1 cellular context compared by ENCODE assay signal in the genomic region with DNA sequence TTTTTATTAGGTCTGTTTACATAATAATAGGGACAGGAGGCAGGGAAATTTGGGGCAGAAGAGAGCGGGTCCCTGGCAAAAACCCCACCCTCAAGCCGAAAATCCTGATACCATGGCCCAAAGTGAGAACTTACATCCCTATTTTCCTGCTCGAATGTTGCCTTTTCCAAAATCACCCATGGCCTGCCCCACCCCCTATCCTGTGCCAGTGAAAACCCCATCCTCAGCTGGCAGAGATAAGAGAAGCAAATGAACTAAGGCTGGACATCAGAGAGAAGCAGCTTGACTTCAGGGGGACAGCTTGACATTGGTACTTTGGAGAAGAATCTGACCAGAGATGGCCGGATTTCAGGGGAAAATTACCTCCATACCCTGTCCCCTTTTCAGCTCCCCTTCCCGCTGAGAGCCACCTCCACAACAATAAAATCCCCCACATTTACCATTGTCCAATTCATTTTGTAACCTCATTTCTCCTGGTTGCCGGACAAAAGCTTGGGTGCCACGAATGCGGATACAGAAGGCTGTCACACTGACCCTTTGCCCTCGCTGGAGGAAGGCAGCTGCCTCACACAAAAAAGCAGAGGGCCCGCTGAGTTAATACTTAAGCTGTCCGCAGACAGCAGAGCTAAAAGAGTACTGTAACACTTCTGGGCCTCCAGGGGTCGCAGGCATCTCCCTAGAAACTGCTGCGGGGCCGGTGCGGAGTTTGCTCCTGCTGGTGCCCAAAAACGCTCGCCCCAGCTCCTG.
A peak's percentile ranks its signal among the peaks of the same experiment; 100 is the strongest.
TF ChIP-seq lines count a peak whose summit lies in the region.

No MANE protein-coding gene starts in this region.

TF ChIP-seq in HepG2, 621 proteins besides CTCF, POLR2A, EP300 and RAD21 (continued from another document and continues in another):
- TF ChIP-seq, protein P1, sequence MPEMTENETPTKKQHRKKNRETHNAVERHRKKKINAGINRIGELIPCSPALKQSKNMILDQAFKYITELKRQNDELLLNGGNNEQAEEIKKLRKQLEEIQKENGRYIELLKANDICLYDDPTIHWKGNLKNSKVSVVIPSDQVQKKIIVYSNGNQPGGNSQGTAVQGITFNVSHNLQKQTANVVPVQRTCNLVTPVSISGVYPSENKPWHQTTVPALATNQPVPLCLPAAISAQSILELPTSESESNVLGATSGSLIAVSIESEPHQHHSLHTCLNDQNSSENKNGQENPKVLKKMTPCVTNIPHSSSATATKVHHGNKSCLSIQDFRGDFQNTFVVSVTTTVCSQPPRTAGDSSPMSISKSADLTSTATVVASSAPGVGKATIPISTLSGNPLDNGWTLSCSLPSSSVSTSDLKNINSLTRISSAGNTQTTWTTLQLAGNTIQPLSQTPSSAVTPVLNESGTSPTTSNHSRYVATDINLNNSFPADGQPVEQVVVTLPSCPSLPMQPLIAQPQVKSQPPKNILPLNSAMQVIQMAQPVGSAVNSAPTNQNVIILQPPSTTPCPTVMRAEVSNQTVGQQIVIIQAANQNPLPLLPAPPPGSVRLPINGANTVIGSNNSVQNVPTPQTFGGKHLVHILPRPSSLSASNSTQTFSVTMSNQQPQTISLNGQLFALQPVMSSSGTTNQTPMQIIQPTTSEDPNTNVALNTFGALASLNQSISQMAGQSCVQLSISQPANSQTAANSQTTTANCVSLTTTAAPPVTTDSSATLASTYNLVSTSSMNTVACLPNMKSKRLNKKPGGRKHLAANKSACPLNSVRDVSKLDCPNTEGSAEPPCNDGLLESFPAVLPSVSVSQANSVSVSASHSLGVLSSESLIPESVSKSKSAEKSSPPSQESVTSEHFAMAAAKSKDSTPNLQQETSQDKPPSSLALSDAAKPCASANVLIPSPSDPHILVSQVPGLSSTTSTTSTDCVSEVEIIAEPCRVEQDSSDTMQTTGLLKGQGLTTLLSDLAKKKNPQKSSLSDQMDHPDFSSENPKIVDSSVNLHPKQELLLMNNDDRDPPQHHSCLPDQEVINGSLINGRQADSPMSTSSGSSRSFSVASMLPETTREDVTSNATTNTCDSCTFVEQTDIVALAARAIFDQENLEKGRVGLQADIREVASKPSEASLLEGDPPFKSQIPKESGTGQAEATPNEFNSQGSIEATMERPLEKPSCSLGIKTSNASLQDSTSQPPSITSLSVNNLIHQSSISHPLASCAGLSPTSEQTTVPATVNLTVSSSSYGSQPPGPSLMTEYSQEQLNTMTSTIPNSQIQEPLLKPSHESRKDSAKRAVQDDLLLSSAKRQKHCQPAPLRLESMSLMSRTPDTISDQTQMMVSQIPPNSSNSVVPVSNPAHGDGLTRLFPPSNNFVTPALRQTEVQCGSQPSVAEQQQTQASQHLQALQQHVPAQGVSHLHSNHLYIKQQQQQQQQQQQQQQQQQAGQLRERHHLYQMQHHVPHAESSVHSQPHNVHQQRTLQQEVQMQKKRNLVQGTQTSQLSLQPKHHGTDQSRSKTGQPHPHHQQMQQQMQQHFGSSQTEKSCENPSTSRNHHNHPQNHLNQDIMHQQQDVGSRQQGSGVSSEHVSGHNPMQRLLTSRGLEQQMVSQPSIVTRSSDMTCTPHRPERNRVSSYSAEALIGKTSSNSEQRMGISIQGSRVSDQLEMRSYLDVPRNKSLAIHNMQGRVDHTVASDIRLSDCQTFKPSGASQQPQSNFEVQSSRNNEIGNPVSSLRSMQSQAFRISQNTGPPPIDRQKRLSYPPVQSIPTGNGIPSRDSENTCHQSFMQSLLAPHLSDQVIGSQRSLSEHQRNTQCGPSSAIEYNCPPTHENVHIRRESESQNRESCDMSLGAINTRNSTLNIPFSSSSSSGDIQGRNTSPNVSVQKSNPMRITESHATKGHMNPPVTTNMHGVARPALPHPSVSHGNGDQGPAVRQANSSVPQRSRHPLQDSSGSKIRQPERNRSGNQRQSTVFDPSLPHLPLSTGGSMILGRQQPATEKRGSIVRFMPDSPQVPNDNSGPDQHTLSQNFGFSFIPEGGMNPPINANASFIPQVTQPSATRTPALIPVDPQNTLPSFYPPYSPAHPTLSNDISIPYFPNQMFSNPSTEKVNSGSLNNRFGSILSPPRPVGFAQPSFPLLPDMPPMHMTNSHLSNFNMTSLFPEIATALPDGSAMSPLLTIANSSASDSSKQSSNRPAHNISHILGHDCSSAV (CRISPR knock-in tag; IDR thresholded peaks at IDR 0.05; ENCODE audit: borderline replicate concordance) = no peak
- TF ChIP-seq, protein P2, sequence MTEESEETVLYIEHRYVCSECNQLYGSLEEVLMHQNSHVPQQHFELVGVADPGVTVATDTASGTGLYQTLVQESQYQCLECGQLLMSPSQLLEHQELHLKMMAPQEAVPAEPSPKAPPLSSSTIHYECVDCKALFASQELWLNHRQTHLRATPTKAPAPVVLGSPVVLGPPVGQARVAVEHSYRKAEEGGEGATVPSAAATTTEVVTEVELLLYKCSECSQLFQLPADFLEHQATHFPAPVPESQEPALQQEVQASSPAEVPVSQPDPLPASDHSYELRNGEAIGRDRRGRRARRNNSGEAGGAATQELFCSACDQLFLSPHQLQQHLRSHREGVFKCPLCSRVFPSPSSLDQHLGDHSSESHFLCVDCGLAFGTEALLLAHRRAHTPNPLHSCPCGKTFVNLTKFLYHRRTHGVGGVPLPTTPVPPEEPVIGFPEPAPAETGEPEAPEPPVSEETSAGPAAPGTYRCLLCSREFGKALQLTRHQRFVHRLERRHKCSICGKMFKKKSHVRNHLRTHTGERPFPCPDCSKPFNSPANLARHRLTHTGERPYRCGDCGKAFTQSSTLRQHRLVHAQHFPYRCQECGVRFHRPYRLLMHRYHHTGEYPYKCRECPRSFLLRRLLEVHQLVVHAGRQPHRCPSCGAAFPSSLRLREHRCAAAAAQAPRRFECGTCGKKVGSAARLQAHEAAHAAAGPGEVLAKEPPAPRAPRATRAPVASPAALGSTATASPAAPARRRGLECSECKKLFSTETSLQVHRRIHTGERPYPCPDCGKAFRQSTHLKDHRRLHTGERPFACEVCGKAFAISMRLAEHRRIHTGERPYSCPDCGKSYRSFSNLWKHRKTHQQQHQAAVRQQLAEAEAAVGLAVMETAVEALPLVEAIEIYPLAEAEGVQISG (CRISPR knock-in tag; IDR thresholded peaks at IDR 0.05) = peak; percentile 23; the same call in 1 of the 2 replicates
- TF ChIP-seq HNF4A (CRISPR knock-in tag; IDR thresholded peaks at IDR 0.05) (peak; percentile 10; the same call in 1 of the 2 replicates), ZNF30 (CRISPR knock-in tag; IDR thresholded peaks at IDR 0.05) (no peak), HNRNPLL (IDR thresholded peaks at IDR 0.05; ENCODE audit: low read depth, low read length, poor library complexity, severe bottlenecking) (peak; percentile 84), HNRNPH1 (optimal IDR thresholded peaks at IDR 0.05; ENCODE audit: low read depth, low read length) (no peak), CHD2 (IDR thresholded peaks at IDR 0.05; ENCODE audit: low read depth, low read length) (no peak), RBFOX2 (IDR thresholded peaks at IDR 0.05; ENCODE audit: low read depth, low read length) (peak; percentile 34; the same call in 1 of the 2 replicates), ZSCAN9 (CRISPR knock-in tag; IDR thresholded peaks at IDR 0.05; ENCODE audit: borderline replicate concordance) (peak; percentile 58; the same call in 1 of the 2 replicates), XRCC5 (optimal IDR thresholded peaks at IDR 0.05; ENCODE audit: low read length) (peak; percentile 75), ZSCAN30 (CRISPR knock-in tag; IDR thresholded peaks at IDR 0.05) (no peak)
- TF ChIP-seq, protein P3, sequence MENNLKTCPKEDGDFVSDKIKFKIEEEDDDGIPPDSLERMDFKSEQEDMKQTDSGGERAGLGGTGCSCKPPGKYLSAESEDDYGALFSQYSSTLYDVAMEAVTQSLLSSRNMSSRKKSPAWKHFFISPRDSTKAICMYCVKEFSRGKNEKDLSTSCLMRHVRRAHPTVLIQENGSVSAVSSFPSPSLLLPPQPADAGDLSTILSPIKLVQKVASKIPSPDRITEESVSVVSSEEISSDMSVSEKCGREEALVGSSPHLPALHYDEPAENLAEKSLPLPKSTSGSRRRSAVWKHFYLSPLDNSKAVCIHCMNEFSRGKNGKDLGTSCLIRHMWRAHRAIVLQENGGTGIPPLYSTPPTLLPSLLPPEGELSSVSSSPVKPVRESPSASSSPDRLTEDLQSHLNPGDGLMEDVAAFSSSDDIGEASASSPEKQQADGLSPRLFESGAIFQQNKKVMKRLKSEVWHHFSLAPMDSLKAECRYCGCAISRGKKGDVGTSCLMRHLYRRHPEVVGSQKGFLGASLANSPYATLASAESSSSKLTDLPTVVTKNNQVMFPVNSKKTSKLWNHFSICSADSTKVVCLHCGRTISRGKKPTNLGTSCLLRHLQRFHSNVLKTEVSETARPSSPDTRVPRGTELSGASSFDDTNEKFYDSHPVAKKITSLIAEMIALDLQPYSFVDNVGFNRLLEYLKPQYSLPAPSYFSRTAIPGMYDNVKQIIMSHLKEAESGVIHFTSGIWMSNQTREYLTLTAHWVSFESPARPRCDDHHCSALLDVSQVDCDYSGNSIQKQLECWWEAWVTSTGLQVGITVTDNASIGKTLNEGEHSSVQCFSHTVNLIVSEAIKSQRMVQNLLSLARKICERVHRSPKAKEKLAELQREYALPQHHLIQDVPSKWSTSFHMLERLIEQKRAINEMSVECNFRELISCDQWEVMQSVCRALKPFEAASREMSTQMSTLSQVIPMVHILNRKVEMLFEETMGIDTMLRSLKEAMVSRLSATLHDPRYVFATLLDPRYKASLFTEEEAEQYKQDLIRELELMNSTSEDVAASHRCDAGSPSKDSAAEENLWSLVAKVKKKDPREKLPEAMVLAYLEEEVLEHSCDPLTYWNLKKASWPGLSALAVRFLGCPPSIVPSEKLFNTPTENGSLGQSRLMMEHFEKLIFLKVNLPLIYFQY (CRISPR knock-in tag; IDR thresholded peaks at IDR 0.05; ENCODE audit: borderline replicate concordance) = 0 out of 2 replicates have a peak, but pooled peaks have one; percentile 27
- TF ChIP-seq, protein P4, sequence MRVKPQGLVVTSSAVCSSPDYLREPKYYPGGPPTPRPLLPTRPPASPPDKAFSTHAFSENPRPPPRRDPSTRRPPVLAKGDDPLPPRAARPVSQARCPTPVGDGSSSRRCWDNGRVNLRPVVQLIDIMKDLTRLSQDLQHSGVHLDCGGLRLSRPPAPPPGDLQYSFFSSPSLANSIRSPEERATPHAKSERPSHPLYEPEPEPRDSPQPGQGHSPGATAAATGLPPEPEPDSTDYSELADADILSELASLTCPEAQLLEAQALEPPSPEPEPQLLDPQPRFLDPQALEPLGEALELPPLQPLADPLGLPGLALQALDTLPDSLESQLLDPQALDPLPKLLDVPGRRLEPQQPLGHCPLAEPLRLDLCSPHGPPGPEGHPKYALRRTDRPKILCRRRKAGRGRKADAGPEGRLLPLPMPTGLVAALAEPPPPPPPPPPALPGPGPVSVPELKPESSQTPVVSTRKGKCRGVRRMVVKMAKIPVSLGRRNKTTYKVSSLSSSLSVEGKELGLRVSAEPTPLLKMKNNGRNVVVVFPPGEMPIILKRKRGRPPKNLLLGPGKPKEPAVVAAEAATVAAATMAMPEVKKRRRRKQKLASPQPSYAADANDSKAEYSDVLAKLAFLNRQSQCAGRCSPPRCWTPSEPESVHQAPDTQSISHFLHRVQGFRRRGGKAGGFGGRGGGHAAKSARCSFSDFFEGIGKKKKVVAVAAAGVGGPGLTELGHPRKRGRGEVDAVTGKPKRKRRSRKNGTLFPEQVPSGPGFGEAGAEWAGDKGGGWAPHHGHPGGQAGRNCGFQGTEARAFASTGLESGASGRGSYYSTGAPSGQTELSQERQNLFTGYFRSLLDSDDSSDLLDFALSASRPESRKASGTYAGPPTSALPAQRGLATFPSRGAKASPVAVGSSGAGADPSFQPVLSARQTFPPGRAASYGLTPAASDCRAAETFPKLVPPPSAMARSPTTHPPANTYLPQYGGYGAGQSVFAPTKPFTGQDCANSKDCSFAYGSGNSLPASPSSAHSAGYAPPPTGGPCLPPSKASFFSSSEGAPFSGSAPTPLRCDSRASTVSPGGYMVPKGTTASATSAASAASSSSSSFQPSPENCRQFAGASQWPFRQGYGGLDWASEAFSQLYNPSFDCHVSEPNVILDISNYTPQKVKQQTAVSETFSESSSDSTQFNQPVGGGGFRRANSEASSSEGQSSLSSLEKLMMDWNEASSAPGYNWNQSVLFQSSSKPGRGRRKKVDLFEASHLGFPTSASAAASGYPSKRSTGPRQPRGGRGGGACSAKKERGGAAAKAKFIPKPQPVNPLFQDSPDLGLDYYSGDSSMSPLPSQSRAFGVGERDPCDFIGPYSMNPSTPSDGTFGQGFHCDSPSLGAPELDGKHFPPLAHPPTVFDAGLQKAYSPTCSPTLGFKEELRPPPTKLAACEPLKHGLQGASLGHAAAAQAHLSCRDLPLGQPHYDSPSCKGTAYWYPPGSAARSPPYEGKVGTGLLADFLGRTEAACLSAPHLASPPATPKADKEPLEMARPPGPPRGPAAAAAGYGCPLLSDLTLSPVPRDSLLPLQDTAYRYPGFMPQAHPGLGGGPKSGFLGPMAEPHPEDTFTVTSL (CRISPR knock-in tag; IDR thresholded peaks at IDR 0.05; ENCODE audit: borderline replicate concordance) = peak; percentile 46; the same call in 1 of the 2 replicates
- TF ChIP-seq, protein P5, sequence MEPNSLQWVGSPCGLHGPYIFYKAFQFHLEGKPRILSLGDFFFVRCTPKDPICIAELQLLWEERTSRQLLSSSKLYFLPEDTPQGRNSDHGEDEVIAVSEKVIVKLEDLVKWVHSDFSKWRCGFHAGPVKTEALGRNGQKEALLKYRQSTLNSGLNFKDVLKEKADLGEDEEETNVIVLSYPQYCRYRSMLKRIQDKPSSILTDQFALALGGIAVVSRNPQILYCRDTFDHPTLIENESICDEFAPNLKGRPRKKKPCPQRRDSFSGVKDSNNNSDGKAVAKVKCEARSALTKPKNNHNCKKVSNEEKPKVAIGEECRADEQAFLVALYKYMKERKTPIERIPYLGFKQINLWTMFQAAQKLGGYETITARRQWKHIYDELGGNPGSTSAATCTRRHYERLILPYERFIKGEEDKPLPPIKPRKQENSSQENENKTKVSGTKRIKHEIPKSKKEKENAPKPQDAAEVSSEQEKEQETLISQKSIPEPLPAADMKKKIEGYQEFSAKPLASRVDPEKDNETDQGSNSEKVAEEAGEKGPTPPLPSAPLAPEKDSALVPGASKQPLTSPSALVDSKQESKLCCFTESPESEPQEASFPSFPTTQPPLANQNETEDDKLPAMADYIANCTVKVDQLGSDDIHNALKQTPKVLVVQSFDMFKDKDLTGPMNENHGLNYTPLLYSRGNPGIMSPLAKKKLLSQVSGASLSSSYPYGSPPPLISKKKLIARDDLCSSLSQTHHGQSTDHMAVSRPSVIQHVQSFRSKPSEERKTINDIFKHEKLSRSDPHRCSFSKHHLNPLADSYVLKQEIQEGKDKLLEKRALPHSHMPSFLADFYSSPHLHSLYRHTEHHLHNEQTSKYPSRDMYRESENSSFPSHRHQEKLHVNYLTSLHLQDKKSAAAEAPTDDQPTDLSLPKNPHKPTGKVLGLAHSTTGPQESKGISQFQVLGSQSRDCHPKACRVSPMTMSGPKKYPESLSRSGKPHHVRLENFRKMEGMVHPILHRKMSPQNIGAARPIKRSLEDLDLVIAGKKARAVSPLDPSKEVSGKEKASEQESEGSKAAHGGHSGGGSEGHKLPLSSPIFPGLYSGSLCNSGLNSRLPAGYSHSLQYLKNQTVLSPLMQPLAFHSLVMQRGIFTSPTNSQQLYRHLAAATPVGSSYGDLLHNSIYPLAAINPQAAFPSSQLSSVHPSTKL (CRISPR knock-in tag; IDR thresholded peaks at IDR 0.05) = peak; percentile 39; the same call in 1 of the 2 replicates
- TF ChIP-seq, protein P6, sequence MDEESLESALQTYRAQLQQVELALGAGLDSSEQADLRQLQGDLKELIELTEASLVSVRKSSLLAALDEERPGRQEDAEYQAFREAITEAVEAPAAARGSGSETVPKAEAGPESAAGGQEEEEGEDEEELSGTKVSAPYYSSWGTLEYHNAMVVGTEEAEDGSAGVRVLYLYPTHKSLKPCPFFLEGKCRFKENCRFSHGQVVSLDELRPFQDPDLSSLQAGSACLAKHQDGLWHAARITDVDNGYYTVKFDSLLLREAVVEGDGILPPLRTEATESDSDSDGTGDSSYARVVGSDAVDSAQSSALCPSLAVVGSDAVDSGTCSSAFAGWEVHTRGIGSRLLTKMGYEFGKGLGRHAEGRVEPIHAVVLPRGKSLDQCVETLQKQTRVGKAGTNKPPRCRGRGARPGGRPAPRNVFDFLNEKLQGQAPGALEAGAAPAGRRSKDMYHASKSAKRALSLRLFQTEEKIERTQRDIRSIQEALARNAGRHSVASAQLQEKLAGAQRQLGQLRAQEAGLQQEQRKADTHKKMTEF (CRISPR knock-in tag; IDR thresholded peaks at IDR 0.05) = peak; percentile 54
